ENCODE assay signal across 8 cellular contexts in the genomic region with DNA sequence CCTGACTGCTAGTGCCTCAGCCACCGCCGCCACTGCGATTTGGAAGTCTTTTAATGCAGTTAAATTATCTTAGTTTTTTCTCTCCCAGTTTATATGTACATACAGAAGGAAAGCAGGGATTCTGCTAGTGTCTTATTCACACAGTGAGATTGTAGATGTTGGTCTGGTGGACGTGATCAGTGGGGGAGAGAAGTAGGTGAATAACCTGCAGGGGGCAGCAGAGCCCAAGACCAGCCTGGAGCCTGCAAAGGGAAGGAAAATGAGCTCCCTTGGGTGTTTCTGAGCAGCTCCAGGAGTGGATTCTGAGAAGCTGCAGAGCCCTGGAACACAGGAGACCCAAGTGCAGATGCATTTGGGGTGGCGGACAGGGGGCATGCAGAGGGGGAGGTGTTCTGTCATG. TPM values are rescaled to one million over a fixed set of nuclear protein-coding genes. Genes with fewer than 3 reads are reported as not detected.
DNase-seq lines count a peak whose midpoint lies in the region; ATAC-seq and TF ChIP-seq lines count a peak whose summit lies in the region.

No MANE protein-coding gene starts in this region.

- intact Hi-C loops in naive thymus-derived CD4-positive, alpha-beta T cell (cut with micrococcal nuclease) = loop anchor here (1.0 kb wide), 2 partner anchors 50 to 168 kb away; no protein-coding TSS in a partner anchor

- no peak for TF ChIP-seq POLR2A in erythroblast (IDR thresholded peaks at IDR 0.05; ENCODE audit: low read length)

- POLR2A ChIA-PET in naive thymus-derived CD4-positive, alpha-beta T cell (lab: Charles Lee) = no interaction called here

- peaks cover 11% of the 10 kb centered on the region for H3K4me1 Mint-ChIP-seq in activated CD8-positive, alpha-beta memory T cell treated with anti-CD3 and anti-CD28 coated beads, Interleukin-2, amount 10 ng/mL, durations not matched to agents 7 days and 5 days
- H3K4me1 Mint-ChIP-seq in naive thymus-derived CD4-positive, alpha-beta T cell = peaks cover 0 to 19% (median 8%) of the 10 kb centered on the region in 7 donors
- H3K4me1 Mint-ChIP-seq in stimulated activated memory B cell treated with anti-CD40 and anti-IgM and Interleukin-4, amounts not matched to agents 10 μg/mL and 1 μg/mL and 100 μg/mL, for 72 hours = peaks cover 29% of the 10 kb centered on the region

- no peaks in the 10 kb centered on the region for H3K36me3 ChIP-seq in naive thymus-derived CD4-positive, alpha-beta T cell (ENCODE audit: control insufficient read depth in 2 of 3, insufficient read depth in 3 of 3, low read length in 3 of 3)

- peak; percentile 41 for DNase-seq in GM12864 (ENCODE audit: low read depth)
- peak; percentile 6 for DNase-seq in NCI-H526 treated with DMSO at 0.1 percent for 48 hours (lab: John Stamatoyannopoulos, UW)
- peak; percentile 74 for DNase-seq in activated CD8-positive, alpha-beta memory T cell treated with anti-CD3 and anti-CD28 coated beads, Interleukin-2, amount 10 ng/mL, durations not matched to agents 7 days and 5 days
- peak; percentile 80 to 82 for DNase-seq in erythroblast (lab: John Stamatoyannopoulos, UW)
- peak; percentile 18 to 59 (median 41) for DNase-seq in naive thymus-derived CD4-positive, alpha-beta T cell
- no peak for DNase-seq in NOMO-1 (lab: John Stamatoyannopoulos, UW; ENCODE audit: unreplicated experiment in 2 of 2)

- peaks cover 0 to 5% of the 10 kb centered on the region in 2 donors for H3K4me1 ChIP-seq in naive thymus-derived CD4-positive, alpha-beta T cell (ENCODE audit: control insufficient read depth in 2 of 2, insufficient read depth in 2 of 2, low read length in 2 of 2)

- peak; percentile 77 for TF ChIP-seq CTCF in GM12864 (IDR thresholded peaks at IDR 0.05; ENCODE audit: low read depth, low read length, missing control alignments)

- H3K27ac ChIP-seq in naive thymus-derived CD4-positive, alpha-beta T cell (ENCODE audit: low read depth, low read length) = no peak overlapping the region

- H3K27me3 Mint-ChIP-seq in activated CD8-positive, alpha-beta memory T cell treated with anti-CD3 and anti-CD28 coated beads, Interleukin-2, amount 10 ng/mL, durations not matched to agents 7 days and 5 days = no peaks in the 10 kb centered on the region
- H3K27me3 Mint-ChIP-seq in naive thymus-derived CD4-positive, alpha-beta T cell = peaks cover 0 to 15% (median 4%) of the 10 kb centered on the region in 5 donors
- peaks cover 9% of the 10 kb centered on the region for H3K27me3 Mint-ChIP-seq in stimulated activated memory B cell treated with anti-CD40 and anti-IgM and Interleukin-4, amounts not matched to agents 10 μg/mL and 1 μg/mL and 100 μg/mL, for 72 hours

- H3K4me3 ChIP-seq in GM12864 (ENCODE audit: low read depth, low read length) = no peak overlapping the region
- no peak overlapping the region for H3K4me3 ChIP-seq in naive thymus-derived CD4-positive, alpha-beta T cell (ENCODE audit: low read length)

- H3K4me3 Mint-ChIP-seq in activated CD8-positive, alpha-beta memory T cell treated with anti-CD3 and anti-CD28 coated beads, Interleukin-2, amount 10 ng/mL, durations not matched to agents 7 days and 5 days = no peak overlapping the region
- peak overlapping the region in 9 of 10 donors; percentile 5 to 82 (median 40) for H3K4me3 Mint-ChIP-seq in naive thymus-derived CD4-positive, alpha-beta T cell
- H3K4me3 Mint-ChIP-seq in stimulated activated memory B cell treated with anti-CD40 and anti-IgM and Interleukin-4, amounts not matched to agents 10 μg/mL and 1 μg/mL and 100 μg/mL, for 72 hours = peak overlapping the region; percentile 11

- CTCF ChIA-PET in activated CD8-positive, alpha-beta memory T cell treated with anti-CD3 and anti-CD28 coated beads, Interleukin-2, amount 10 ng/mL, durations not matched to agents 7 days and 5 days (lab: Charles Lee) = interaction anchor here (0.5 to 4.3 kb wide), 27 partner anchors 10 to 477 kb away, joined by 3 to 48 read pairs (median 4); a partner anchor contains a TSS
- CTCF ChIA-PET in naive thymus-derived CD4-positive, alpha-beta T cell (lab: Charles Lee) = interaction anchor here (0.5 to 2.4 kb wide), 5 partner anchors 47 to 281 kb away, joined by 3 to 9 read pairs (median 3); no protein-coding TSS in a partner anchor

- H3K9me3 ChIP-seq in naive thymus-derived CD4-positive, alpha-beta T cell (ENCODE audit: control insufficient read depth in 2 of 3, low read length in 3 of 3) = no peaks in the 10 kb centered on the region

- peaks cover 9% of the 10 kb centered on the region for H3K36me3 Mint-ChIP-seq in activated CD8-positive, alpha-beta memory T cell treated with anti-CD3 and anti-CD28 coated beads, Interleukin-2, amount 10 ng/mL, durations not matched to agents 7 days and 5 days
- peaks cover 10 to 26% (median 13%) of the 10 kb centered on the region in 5 donors for H3K36me3 Mint-ChIP-seq in naive thymus-derived CD4-positive, alpha-beta T cell
- peaks cover 8% of the 10 kb centered on the region for H3K36me3 Mint-ChIP-seq in stimulated activated memory B cell treated with anti-CD40 and anti-IgM and Interleukin-4, amounts not matched to agents 10 μg/mL and 1 μg/mL and 100 μg/mL, for 72 hours

- peak; percentile 37 for ATAC-seq in activated CD8-positive, alpha-beta memory T cell treated with anti-CD3 and anti-CD28 coated beads, Interleukin-2, amount 10 ng/mL, durations not matched to agents 7 days and 5 days
- ATAC-seq in naive thymus-derived CD4-positive, alpha-beta T cell = peak; percentile 76
- ATAC-seq in stimulated activated memory B cell treated with anti-CD40 and anti-IgM and Interleukin-4, amounts not matched to agents 10 μg/mL and 1 μg/mL and 100 μg/mL, for 72 hours = peak; percentile 54
- no peak for ATAC-seq in HG03280 (IDR thresholded peaks at IDR 0.05; ENCODE audit: unreplicated experiment)

- peak overlapping the region; percentile 20 for H3K27ac Mint-ChIP-seq in activated CD8-positive, alpha-beta memory T cell treated with anti-CD3 and anti-CD28 coated beads, Interleukin-2, amount 10 ng/mL, durations not matched to agents 7 days and 5 days
- H3K27ac Mint-ChIP-seq in naive thymus-derived CD4-positive, alpha-beta T cell = peak overlapping the region in 1 of 9 donors; percentile 40
- H3K27ac Mint-ChIP-seq in stimulated activated memory B cell treated with anti-CD40 and anti-IgM and Interleukin-4, amounts not matched to agents 10 μg/mL and 1 μg/mL and 100 μg/mL, for 72 hours = no peak overlapping the region

- peaks cover 9% of the 10 kb centered on the region for H3K9me3 Mint-ChIP-seq in activated CD8-positive, alpha-beta memory T cell treated with anti-CD3 and anti-CD28 coated beads, Interleukin-2, amount 10 ng/mL, durations not matched to agents 7 days and 5 days (ENCODE audit: low read depth)
- peaks cover 0 to 21% (median 4%) of the 10 kb centered on the region in 11 donors for H3K9me3 Mint-ChIP-seq in naive thymus-derived CD4-positive, alpha-beta T cell
- H3K9me3 Mint-ChIP-seq in stimulated activated memory B cell treated with anti-CD40 and anti-IgM and Interleukin-4, amounts not matched to agents 10 μg/mL and 1 μg/mL and 100 μg/mL, for 72 hours = peaks cover 3% of the 10 kb centered on the region

- H3K27me3 ChIP-seq in naive thymus-derived CD4-positive, alpha-beta T cell (ENCODE audit: control insufficient read depth in 2 of 2, insufficient read depth in 2 of 2, low read length in 2 of 2) = no peaks in the 10 kb centered on the region

RNA-seq across cellular contexts. Expression of a gene that starts 26.3 kb away (rescaled TPM):
- total RNA-seq in activated CD8-positive, alpha-beta memory T cell treated with anti-CD3 and anti-CD28 coated beads, Interleukin-2, amount 10 ng/mL, durations not matched to agents 7 days and 5 days = 1 to 10 TPM; 1.3 to 1.5 TPM
- total RNA-seq in naive thymus-derived CD4-positive, alpha-beta T cell = 10 to 100 TPM in 4 of 5 experiments, 1 to 10 TPM in 1; 1.0 to 20.9 (median 15.8) TPM
- 1 to 10 TPM; 5.9 to 6.6 TPM for polyA plus RNA-seq in naive thymus-derived CD4-positive, alpha-beta T cell

RNA-seq across cellular contexts. Expression of a gene that starts 38.0 kb away (rescaled TPM):
- under 1 TPM; 0.67 to 0.94 TPM for total RNA-seq in activated CD8-positive, alpha-beta memory T cell treated with anti-CD3 and anti-CD28 coated beads, Interleukin-2, amount 10 ng/mL, durations not matched to agents 7 days and 5 days
- total RNA-seq in naive thymus-derived CD4-positive, alpha-beta T cell = not detected
- polyA plus RNA-seq in naive thymus-derived CD4-positive, alpha-beta T cell = not detected

RNA-seq across cellular contexts. Expression of a gene that starts 49.3 kb away (rescaled TPM):
- 1 to 10 TPM; 3.7 to 5.2 TPM for total RNA-seq in activated CD8-positive, alpha-beta memory T cell treated with anti-CD3 and anti-CD28 coated beads, Interleukin-2, amount 10 ng/mL, durations not matched to agents 7 days and 5 days
- 1 to 10 TPM; 1.2 to 6.7 (median 4.8) TPM for total RNA-seq in naive thymus-derived CD4-positive, alpha-beta T cell
- 1 to 10 TPM; 1.4 to 4.4 TPM for polyA plus RNA-seq in naive thymus-derived CD4-positive, alpha-beta T cell

RNA-seq across cellular contexts. Expression of a gene that starts 55.3 kb away (rescaled TPM):
- under 1 TPM; 0.20 to 0.82 TPM for total RNA-seq in activated CD8-positive, alpha-beta memory T cell treated with anti-CD3 and anti-CD28 coated beads, Interleukin-2, amount 10 ng/mL, durations not matched to agents 7 days and 5 days
- 1 to 10 TPM in 3 of 5 experiments, under 1 TPM in 2; 0.10 to 2.2 (median 1.2) TPM for total RNA-seq in naive thymus-derived CD4-positive, alpha-beta T cell
- 1 to 10 TPM; 4.9 to 5.8 TPM for polyA plus RNA-seq in naive thymus-derived CD4-positive, alpha-beta T cell

Comparison
In these comparisons a context has a peak if more than half of its experiments do, and no peak if none do; other contexts are left out.
1. DNase-seq: peak in GM12864 (single experiment), NCI-H526 treated with DMSO at 0.1 percent for 48 hours (single experiment), activated CD8-positive, alpha-beta memory T cell treated with anti-CD3 and anti-CD28 coated beads, Interleukin-2, amount 10 ng/mL, durations not matched to agents 7 days and 5 days (single experiment), erythroblast (2 of 2) and naive thymus-derived CD4-positive, alpha-beta T cell (9 of 9); none in NOMO-1 (0 of 2).